Comparison of ENCODE assay signal across 12 cellular contexts in the genomic region with DNA sequence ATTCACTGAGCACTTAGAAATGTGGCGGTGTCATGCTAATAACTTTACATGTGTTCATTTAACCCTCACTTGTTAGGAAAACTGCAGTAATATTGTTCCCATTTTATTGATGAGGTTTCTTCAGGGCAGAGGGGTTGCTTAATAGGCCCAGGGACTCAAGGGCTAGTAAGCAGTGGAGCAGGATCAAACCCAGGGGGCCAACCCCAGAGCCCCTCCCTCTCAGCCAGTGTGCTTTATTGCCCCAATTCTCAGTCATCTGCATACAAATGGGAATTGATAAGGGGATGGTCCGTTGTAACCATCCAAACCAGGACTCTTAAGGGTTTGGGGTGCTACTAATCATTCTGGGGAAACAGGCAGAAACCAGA.
DNase-seq lines count a peak whose midpoint lies in the region; ATAC-seq and TF ChIP-seq lines count a peak whose summit lies in the region.
"Had no signal": no experiment of that assay in that cellular context is flagged by ENCODE, and none has a peak within 500 bp of the region (broad histone marks: within the 10 kb centered on the region; RNA-seq: fewer than 3 reads in every experiment).

No MANE protein-coding gene starts in this region.

- H3K27me3 ChIP-seq in DOHH2 (ENCODE audit: control insufficient read depth, low read length) (no peaks in the 10 kb centered on the region), PC-9 (ENCODE audit: insufficient read depth, low read depth) (no peaks in the 10 kb centered on the region), endodermal cell (ENCODE audit: control insufficient read depth, insufficient read depth, low read length, poor library complexity, severe bottlenecking) (no peaks in the 10 kb centered on the region)

- H3K4me2 ChIP-seq in DOHH2 (ENCODE audit: low read length): peak overlapping the region; percentile 85
- no peak overlapping the region for H3K4me2 ChIP-seq in PC-9

- CTCF ChIA-PET in PC-9 (lab: Charles Lee): no interaction called here

- no peak overlapping the region for H3K9ac ChIP-seq in endodermal cell (ENCODE audit: extremely low read depth, low read length, poor library complexity, severe bottlenecking)

- H3K4me1 ChIP-seq in DOHH2 (ENCODE audit: control insufficient read depth, low read length): peaks cover 71% of the 10 kb centered on the region
- H3K4me1 ChIP-seq in PC-9 (replicated peaks; ENCODE audit: insufficient read depth): peaks cover 44% of the 10 kb centered on the region
- no peaks in the 10 kb centered on the region for H3K4me1 ChIP-seq in endodermal cell (ENCODE audit: control insufficient read depth, insufficient read depth, low read length)

- H2AFZ ChIP-seq in PC-9: peak overlapping the region; percentile 67; the same call in 1 of the 2 replicates

- H3K79me2 ChIP-seq in DOHH2 (ENCODE audit: control insufficient read depth, low read length) (peaks cover 13% of the 10 kb centered on the region), PC-9 (ENCODE audit: low read depth) (no peaks in the 10 kb centered on the region)

- H3K27ac Mint-ChIP-seq in endodermal cell (peak overlapping the region; percentile 94), nephron progenitor cell (peak overlapping the region; percentile 83)

- peaks cover 41% of the 10 kb centered on the region for H3K4me1 Mint-ChIP-seq in endodermal cell
- H3K4me1 Mint-ChIP-seq in nephron progenitor cell: peaks cover 31% of the 10 kb centered on the region

- no TSS peak for BruUV-seq in PC-9 (replicated peaks; lab: Mats Ljungman, UMichigan)

- no peaks in the 10 kb centered on the region for H4K20me1 ChIP-seq in DOHH2 (ENCODE audit: control insufficient read depth, insufficient read depth, low read depth, low read length)
- H4K20me1 ChIP-seq in PC-9 (ENCODE audit: insufficient read depth): no peaks in the 10 kb centered on the region

- 42 to 50% methylated on average over 2 of the region's 2 CpGs for WGBS in endodermal cell (ENCODE audit: insufficient coverage in 1 of 2, insufficient read length in 1 of 2), 2 experiments

- H3K9me3 ChIP-seq in DOHH2 (ENCODE audit: control insufficient read depth, insufficient read depth, low read length) (no peaks in the 10 kb centered on the region), PC-9 (ENCODE audit: insufficient read depth, low read depth) (peaks cover 6% of the 10 kb centered on the region; the same call in 1 of the 2 replicates), endodermal cell (ENCODE audit: control insufficient read depth, low read length) (no peaks in the 10 kb centered on the region)

- H3K4me3 Mint-ChIP-seq in endodermal cell: peak overlapping the region; percentile 39
- H3K4me3 Mint-ChIP-seq in nephron progenitor cell: no peak overlapping the region

- H3K9me3 Mint-ChIP-seq in endodermal cell: no peaks in the 10 kb centered on the region
- no peaks in the 10 kb centered on the region for H3K9me3 Mint-ChIP-seq in nephron progenitor cell

- H3K36me3 ChIP-seq in DOHH2 (ENCODE audit: control insufficient read depth, low read length) (peaks cover 8% of the 10 kb centered on the region; the same call in 1 of the 2 replicates), PC-9 (ENCODE audit: low read depth) (no peaks in the 10 kb centered on the region), endodermal cell (ENCODE audit: control insufficient read depth, insufficient read depth, low read length) (no peaks in the 10 kb centered on the region)

- intact Hi-C loops in PC-9 (cut with micrococcal nuclease; ENCODE audit: unreplicated experiment): loop anchor here (5.0 kb wide), 1 partner anchor 35 kb away; no protein-coding TSS in a partner anchor
- intact Hi-C loops in left ventricle myocardium superior (cut with micrococcal nuclease): no loop called here

- H3K27me3 Mint-ChIP-seq in endodermal cell (ENCODE audit: insufficient read depth) (no peaks in the 10 kb centered on the region), nephron progenitor cell (ENCODE audit: low read depth, poor library complexity) (no peaks in the 10 kb centered on the region)

- H3K36me3 Mint-ChIP-seq in endodermal cell (ENCODE audit: low read depth) (no peaks in the 10 kb centered on the region), nephron progenitor cell (ENCODE audit: low read depth) (no peaks in the 10 kb centered on the region)

- H3F3A ChIP-seq in DOHH2 (ENCODE audit: control insufficient read depth, insufficient read depth): peaks cover 6% of the 10 kb centered on the region; the same call in 1 of the 2 replicates
- H3F3A ChIP-seq in PC-9 (ENCODE audit: insufficient read depth, low read depth): peaks cover 25% of the 10 kb centered on the region

- TF ChIP-seq CTCF in DOHH2 (IDR thresholded peaks at IDR 0.05; ENCODE audit: low read depth, low read length, poor library complexity, severe bottlenecking): no peak
- no peak for TF ChIP-seq CTCF in PC-9 (conservative IDR thresholded peaks at IDR 0.05)
- no peak for TF ChIP-seq CTCF in endodermal cell (conservative IDR thresholded peaks at IDR 0.05)
- TF ChIP-seq CTCF in nephron progenitor cell (IDR thresholded peaks at IDR 0.05): no peak

- DNase-seq in PC-9 (no peak), endodermal cell (peak; percentile 72), nephron progenitor cell (no peak), RKO (ENCODE audit: low spot score) (no peak), Kasumi-1 (lab: John Stamatoyannopoulos, UW) (no peak), left ventricle myocardium superior (no peak)
- DNase-seq: DMS 273 treated with DMSO at 0.1 percent for 48 hours; hypothalamus; NCI-H2107; stimulated activated CD4-positive, alpha-beta T cell treated with anti-CD3 and anti-CD28 coated beads, Interleukin-2, amount 100 ng/mL, for 48 hours had no signal

- no peaks in the 10 kb centered on the region for H3K9me2 ChIP-seq in DOHH2 (replicated peaks; ENCODE audit: control insufficient read depth, low read length)
- no peaks in the 10 kb centered on the region for H3K9me2 ChIP-seq in PC-9 (ENCODE audit: insufficient read depth)

- H3K4me3 ChIP-seq in DOHH2 (ENCODE audit: low read length) (peak overlapping the region; percentile 72; the same call in 1 of the 2 replicates), PC-9 (no peak overlapping the region), endodermal cell (ENCODE audit: low read length) (peak overlapping the region; percentile 61)

- no peak for ATAC-seq in GM21737 (IDR thresholded peaks at IDR 0.05; ENCODE audit: unreplicated experiment)
- no peak for ATAC-seq in left ventricle myocardium superior

- H3K27ac ChIP-seq in DOHH2 (ENCODE audit: low read depth, low read length) (peak overlapping the region; percentile 60), PC-9 (peak overlapping the region; percentile 11; the same call in 1 of the 2 replicates), endodermal cell (ENCODE audit: low read depth, low read length) (peak overlapping the region; percentile 55)

- POLR2A ChIA-PET in PC-9 (lab: Charles Lee; ENCODE audit: unreplicated experiment): interaction anchor here (0.7 kb wide), 1 partner anchor 90 kb away, joined by 4 read pairs; no protein-coding TSS in a partner anchor
